ENCODE assay signal across 8 cellular contexts in genomic region chr21:41411449-41412089, GRCh38. TPM values are rescaled to one million over a fixed set of nuclear protein-coding genes. Genes with fewer than 3 reads are reported as not detected.
A peak's percentile ranks its signal among the peaks of the same experiment; 100 is the strongest.
DNase-seq lines count a peak whose midpoint lies in the region; ATAC-seq, FAIRE-seq and TF ChIP-seq lines count a peak whose summit lies in the region.

No MANE protein-coding gene starts in this region.

- H3K9me3 Mint-ChIP-seq in effector memory CD8-positive, alpha-beta T cell: peaks cover 0 to 2% of the 10 kb centered on the region in 2 donors

- no peak overlapping the region for H3K9ac ChIP-seq in smooth muscle cell (ENCODE audit: low read depth)

- no peak overlapping the region for H3K4me2 ChIP-seq in smooth muscle cell

- H3K27me3 ChIP-seq in smooth muscle cell (ENCODE audit: low read depth): peaks cover 9% of the 10 kb centered on the region

- intact Hi-C loops in sciatic nerve (cut with DNase I): no loop called here

- no peak overlapping the region for H3K27ac Mint-ChIP-seq in effector memory CD8-positive, alpha-beta T cell

- peaks cover 21% of the 10 kb centered on the region for H3K36me3 Mint-ChIP-seq in effector memory CD8-positive, alpha-beta T cell (ENCODE audit: insufficient read depth)

- DNase-seq in SKM-1 treated with dmso at 0.1 percent for 144 hours (lab: John Stamatoyannopoulos, UW; ENCODE audit: unreplicated experiment) (peak; percentile 7), SKM-1 (lab: John Stamatoyannopoulos, UW; ENCODE audit: unreplicated experiment) (no peak), MV-4-11 (lab: John Stamatoyannopoulos, UW) (peak; percentile 14), sciatic nerve (ENCODE audit: low spot score) (no peak), smooth muscle cell (lab: John Stamatoyannopoulos, UW; ENCODE audit: unreplicated experiment) (no peak), urothelium cell line (ENCODE audit: low spot score) (no peak), DMS114 treated with DMSO at 0.1 percent for 48 hours (lab: John Stamatoyannopoulos, UW; ENCODE audit: unreplicated experiment) (no peak)
- DNase-seq in effector memory CD8-positive, alpha-beta T cell: peak in 2 of 3 experiments; percentile 8 to 14

- no peaks in the 10 kb centered on the region for H3K4me1 ChIP-seq in smooth muscle cell (ENCODE audit: low read depth)

- H3K4me3 ChIP-seq in smooth muscle cell: no peak overlapping the region

- WGBS in smooth muscle cell (ENCODE audit: low lambda C conversion rate): 86% methylated on average over 5 of the region's 5 CpGs

- H2AFZ ChIP-seq in smooth muscle cell (ENCODE audit: low read depth): no peak overlapping the region

- H3K9me3 ChIP-seq in smooth muscle cell (replicated peaks; ENCODE audit: low read depth): no peaks in the 10 kb centered on the region

- H3K4me3 Mint-ChIP-seq in effector memory CD8-positive, alpha-beta T cell: no peak overlapping the region

- H3K36me3 ChIP-seq in smooth muscle cell (ENCODE audit: low read depth): no peaks in the 10 kb centered on the region

- peaks cover 0 to 7% of the 10 kb centered on the region in 2 donors for H3K4me1 Mint-ChIP-seq in effector memory CD8-positive, alpha-beta T cell (ENCODE audit: low read depth in 2 of 2)

- ATAC-seq in effector memory CD8-positive, alpha-beta T cell (replicated peaks): peak; percentile 60
- ATAC-seq in sciatic nerve: peak; percentile 36

- H3F3A ChIP-seq in smooth muscle cell (ENCODE audit: low read depth): no peaks in the 10 kb centered on the region

- no peak for FAIRE-seq in urothelium cell line (lab: Jason Lieb, UNC)

- no peaks in the 10 kb centered on the region for H4K20me1 ChIP-seq in smooth muscle cell (ENCODE audit: low read depth)

- no peaks in the 10 kb centered on the region for H3K27me3 Mint-ChIP-seq in effector memory CD8-positive, alpha-beta T cell

- TF ChIP-seq CTCF in smooth muscle cell (IDR thresholded peaks at IDR 0.05; ENCODE audit: borderline replicate concordance, insufficient read depth, poor library complexity, severe bottlenecking): no peak

- no peak overlapping the region for H3K27ac ChIP-seq in smooth muscle cell (ENCODE audit: low read depth)

- H3K79me2 ChIP-seq in smooth muscle cell (ENCODE audit: low read depth): no peaks in the 10 kb centered on the region

RNA-seq across cellular contexts. Expression of gene MX1, which starts 14.5 kb away (rescaled TPM):
- total RNA-seq in sciatic nerve: 28.6 TPM
- total RNA-seq in smooth muscle cell: 1.3 and 4.6 TPM in 2 replicates
- 2.0 and 3.5 TPM in 2 replicates for polyA plus RNA-seq in smooth muscle cell

RNA-seq across cellular contexts. Expression of gene MX2, which starts 49.7 kb away (rescaled TPM):
- total RNA-seq in sciatic nerve (19.0 TPM), smooth muscle cell (2.5 and 11.3 TPM in 2 replicates)
- polyA plus RNA-seq in smooth muscle cell: 1.9 and 3.1 TPM in 2 replicates

Comparison
In these comparisons a context has a peak if more than half of its experiments do, and no peak if none do; other contexts are left out.
1. DNase-seq: peak in SKM-1 treated with dmso at 0.1 percent for 144 hours (single experiment), MV-4-11 (single experiment) and effector memory CD8-positive, alpha-beta T cell (2 of 3); none in SKM-1 (single experiment), sciatic nerve (single experiment), smooth muscle cell (single experiment), urothelium cell line (single experiment) and DMS114 treated with DMSO at 0.1 percent for 48 hours (single experiment).